ENCODE assay signal across 34 cellular contexts in the genomic region with DNA sequence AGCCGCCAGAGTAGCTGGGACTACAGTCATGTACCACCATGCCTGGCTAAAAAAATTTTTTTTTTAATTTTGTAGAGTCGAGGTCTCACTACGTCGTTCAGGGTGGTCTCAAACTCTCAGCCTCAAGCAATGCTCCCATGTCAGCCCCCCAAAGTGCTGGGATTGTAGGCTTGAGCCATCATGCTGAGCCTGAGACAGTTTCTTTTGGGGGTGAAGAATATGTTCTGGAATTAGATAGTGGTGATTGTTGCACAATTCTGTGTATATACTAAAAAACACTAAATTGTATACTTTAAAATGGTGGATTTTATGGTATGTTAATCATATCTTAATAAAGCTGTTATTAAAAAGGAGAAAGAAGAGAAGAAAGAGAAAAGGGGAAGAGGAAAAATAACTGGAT. TPM values are rescaled to one million over a fixed set of nuclear protein-coding genes. Genes with fewer than 3 reads are reported as not detected.
"Had no signal": no experiment of that assay in that cellular context is flagged by ENCODE, and none has a peak within 500 bp of the region (broad histone marks: within the 10 kb centered on the region; RNA-seq: fewer than 3 reads in every experiment).

No MANE protein-coding gene starts in this region.

- H3K4me1 ChIP-seq: adrenal gland, ascending aorta, breast epithelium had no signal

- H3K4me3 ChIP-seq: adrenal gland, ascending aorta, breast epithelium, cardiac muscle cell had no signal

- H3K27me3 ChIP-seq: adrenal gland, ascending aorta, brain microvascular endothelial cell, breast epithelium, cardiac muscle cell had no signal

- H3K36me3 ChIP-seq: adrenal gland, ascending aorta, brain microvascular endothelial cell, breast epithelium, cardiac muscle cell had no signal

- ATAC-seq: activated naive CD4-positive, alpha-beta T cell treated with anti-CD3 and anti-CD28 coated beads, Interleukin-2, amount 50 U/mL, for 72 hours; activated naive CD8-positive, alpha-beta T cell treated with anti-CD3 and anti-CD28 coated beads, Interleukin-2, amount 50 U/mL, for 24 hours; activated T-cell treated with anti-CD3 and anti-CD28 coated beads, Interleukin-2, amount 50 U/mL, for 4 hours; activated T-cell treated with anti-CD3 and anti-CD28 coated beads, Interleukin-2, amount 50 U/mL, for 72 hours; activated T-helper 17 cell treated with anti-CD3 and anti-CD28 coated beads, Interleukin-2, amount 50 U/mL, for 72 hours had no signal

- DNase-seq: activated effector memory CD4-positive, alpha-beta T cell treated with anti-CD3 and anti-CD28 coated beads, Interleukin-2, amount 50 U/mL, for 16 hours; activated effector memory CD4-positive, alpha-beta T cell treated with Interleukin-2 at 50 U/mL for 16 hours; activated gamma-delta T cell; activated gamma-delta T cell treated with Interleukin-2 at 50 U/mL for 16 hours; activated naive CD4-positive, alpha-beta T cell; activated naive CD4-positive, alpha-beta T cell treated with anti-CD3 and anti-CD28 coated beads for 36 hours; activated naive CD4-positive, alpha-beta T cell treated with anti-CD3 and anti-CD28 coated beads, Interleukin-2, amount 10 ng/mL, durations not matched to agents 7 days and 5 days; activated naive CD4-positive, alpha-beta T cell treated with anti-CD3 and anti-CD28 coated beads, Interleukin-2, amount 50 U/mL, for 16 hours; activated naive CD4-positive, alpha-beta T cell treated with Interleukin-2 at 50 U/mL for 16 hours; activated naive CD8-positive, alpha-beta T cell treated with anti-CD3 and anti-CD28 coated beads for 36 hours; activated naive CD8-positive, alpha-beta T cell treated with anti-CD3 and anti-CD28 coated beads, Interleukin-2, amount 10 ng/mL, durations not matched to agents 7 days and 5 days; activated naive CD8-positive, alpha-beta T cell treated with anti-CD3 and anti-CD28 coated beads, Interleukin-2, amount 50 U/mL, for 24 hours; activated T-cell treated with anti-CD3 and anti-CD28 coated beads, Interleukin-2, amount 50 U/mL, for 1 hour; activated T-cell treated with anti-CD3 and anti-CD28 coated beads, Interleukin-2, amount 50 U/mL, for 24 hours; activated T-cell treated with anti-CD3 and anti-CD28 coated beads, Interleukin-2, amount 50 U/mL, for 4 hours; activated T-cell treated with anti-CD3 and anti-CD28 coated beads, Interleukin-2, amount 50 U/mL, for 48 hours; activated T-cell treated with anti-CD3 and anti-CD28 coated beads, Interleukin-2, amount 50 U/mL, for 72 hours; adrenal gland; amniotic stem cell; amygdala; anterior cingulate cortex; aorta; brain microvascular endothelial cell; caudate nucleus; central memory CD4-positive, alpha-beta T cell; cerebellar nuclear complex had no signal

- H3K9me3 ChIP-seq: adrenal gland, ascending aorta had no signal

- FAIRE-seq: astrocyte, bronchial epithelial cell had no signal

- H3K27ac ChIP-seq: adrenal gland, ascending aorta, brain microvascular endothelial cell, breast epithelium, cardiac muscle cell had no signal

RNA-seq across cellular contexts. Expression of a gene that starts 1.5 kb away (rescaled TPM):
- total RNA-seq: ascending aorta, chondrocyte had no signal
- polyA plus RNA-seq: cardiac muscle cell had no signal

RNA-seq across cellular contexts. Expression of a gene that starts 35.2 kb away (rescaled TPM):
- total RNA-seq: ascending aorta, chondrocyte had no signal
- polyA plus RNA-seq: cardiac muscle cell had no signal
